15 cellular contexts compared by ENCODE assay signal in genomic region chr2:138275881-138276280, GRCh38.
DNase-seq lines count a peak whose midpoint lies in the region; ATAC-seq and TF ChIP-seq lines count a peak whose summit lies in the region.
"Had no signal": no experiment of that assay in that cellular context is flagged by ENCODE, and none has a peak within 500 bp of the region (broad histone marks: within the 10 kb centered on the region; RNA-seq: fewer than 3 reads in every experiment).

No MANE protein-coding gene starts in this region.

- 31 to 36% methylated on average over 4 of the region's 4 CpGs for WGBS in transverse colon (ENCODE audit: low coverage in 1 of 2), 2 donors

- TF ChIP-seq POLR2A in breast epithelium (IDR thresholded peaks at IDR 0.05) (no peak), transverse colon (IDR thresholded peaks at IDR 0.05) (no peak)

- H3K9ac ChIP-seq in iPS-20b (ENCODE audit: low read depth, low read length), result 0 out of 2 replicates have a peak overlapping the region, but pooled peaks have one; percentile 14

- H3K27me3 ChIP-seq in breast epithelium (no peaks in the 10 kb centered on the region), iPS-20b (ENCODE audit: insufficient read depth, low read length) (no peaks in the 10 kb centered on the region), transverse colon (no peaks in the 10 kb centered on the region)

- no peak for TF ChIP-seq EP300 in transverse colon (IDR thresholded peaks at IDR 0.05; ENCODE audit: low read depth)

- POLR2A ChIA-PET in MCF 10A (lab: Yijun Ruan, JAX), result interaction anchor here (0.5 to 1.3 kb wide), 2 partner anchors 13 to 157 kb away, joined by 3 to 4 read pairs; no protein-coding TSS in a partner anchor

- intact Hi-C loops in MCF 10A (cut with micrococcal nuclease), result no loop called here
- intact Hi-C loops in breast epithelium (cut with DNase I; ENCODE audit: low total_unique reads), result no loop called here
- intact Hi-C loops in transverse colon (cut with DNase I; ENCODE audit: low total_unique reads), result no loop called here

- H3K36me3 ChIP-seq in breast epithelium (no peaks in the 10 kb centered on the region), iPS-20b (ENCODE audit: insufficient read depth, low read depth, low read length) (no peaks in the 10 kb centered on the region), transverse colon (no peaks in the 10 kb centered on the region)
- H3K36me3 ChIP-seq: WERI-Rb-1 had no signal

- H3K27ac ChIP-seq in breast epithelium (no peak overlapping the region), iPS-20b (ENCODE audit: low read length) (peak overlapping the region; percentile 59), transverse colon (peak overlapping the region; percentile 76 to 80 (median 79))
- H3K27ac ChIP-seq: WERI-Rb-1 had no signal

- ATAC-seq in GM21360 (IDR thresholded peaks at IDR 0.05; ENCODE audit: unreplicated experiment), result no peak
- ATAC-seq: HCT116 had no signal

- no peak overlapping the region for H3K4me3 ChIP-seq in breast epithelium
- H3K4me3 ChIP-seq in iPS-20b (ENCODE audit: low read length), result no peak overlapping the region
- H3K4me3 ChIP-seq in transverse colon, result peak overlapping the region in 1 of 4 donors; percentile 3

- CTCF ChIA-PET in MCF 10A (lab: Yijun Ruan, JAX), result interaction anchor here (0.6 to 1.3 kb wide), 5 partner anchors 9 to 327 kb away, joined by 3 to 5 read pairs (median 3); no protein-coding TSS in a partner anchor

- BruUV-seq in MCF 10A (replicated peaks; lab: Mats Ljungman, UMichigan), result no TSS peak

- peak overlapping the region; percentile 75 for H3K27ac Mint-ChIP-seq in MCF 10A (ENCODE audit: low read depth, unreplicated experiment)
- no peak overlapping the region for H3K27ac Mint-ChIP-seq in immature natural killer cell
- H3K27ac Mint-ChIP-seq: B cell had no signal

- no peak for TF ChIP-seq CTCF in MCF 10A (IDR thresholded peaks at IDR 0.05; ENCODE audit: unreplicated experiment)
- TF ChIP-seq CTCF in breast epithelium (IDR thresholded peaks at IDR 0.05), result no peak
- no peak for TF ChIP-seq CTCF in transverse colon (IDR thresholded peaks at IDR 0.05)

- H3K9me3 ChIP-seq in breast epithelium (no peaks in the 10 kb centered on the region), iPS-20b (ENCODE audit: insufficient read depth, low read depth, low read length) (no peaks in the 10 kb centered on the region; the same call in 1 of the 2 replicates), transverse colon (no peaks in the 10 kb centered on the region)

- peaks cover 10% of the 10 kb centered on the region for H3K9me3 Mint-ChIP-seq in MCF 10A (ENCODE audit: unreplicated experiment)
- H3K9me3 Mint-ChIP-seq in immature natural killer cell, result peaks cover 9 to 34% (median 13%) of the 10 kb centered on the region in 6 donors

- DNase-seq in MCF 10A (ENCODE audit: unreplicated experiment) (peak; percentile 11), breast epithelium (ENCODE audit: low spot score in 2 of 2) (no peak), RPMI7951 (ENCODE audit: low read depth) (peak; percentile 8), transverse colon (no peak), immature natural killer cell (no peak), NCI-H2171 (lab: John Stamatoyannopoulos, UW) (no peak)
- DNase-seq: activated T-cell treated with anti-CD3 and anti-CD28 coated beads, Interleukin-2, amount 50 U/mL, for 48 hours; central memory CD4-positive, alpha-beta T cell; foreskin melanocyte; midbrain had no signal

- H3K4me1 ChIP-seq in breast epithelium (no peaks in the 10 kb centered on the region), iPS-20b (ENCODE audit: insufficient read depth, low read length) (peaks cover 26% of the 10 kb centered on the region), transverse colon (peaks cover 4 to 35% (median 21%) of the 10 kb centered on the region in 4 donors)

- H3K4me3 Mint-ChIP-seq in MCF 10A (ENCODE audit: unreplicated experiment) (no peak overlapping the region), immature natural killer cell (no peak overlapping the region)
- H3K4me3 Mint-ChIP-seq: B cell had no signal

- in situ Hi-C loops in transverse colon (cut with MboI; ENCODE audit: low pct_ligation_motif_present in 1 of 4, low pct_unique_long_range_greater_than_20kb in 1 of 4, low sequenced_read_pairs in 3 of 4), result no loop called here

- H3K36me3 Mint-ChIP-seq in MCF 10A (ENCODE audit: insufficient read depth, unreplicated experiment) (peaks cover 6% of the 10 kb centered on the region), immature natural killer cell (no peaks in the 10 kb centered on the region)

- no peaks in the 10 kb centered on the region for H3K27me3 Mint-ChIP-seq in MCF 10A (ENCODE audit: insufficient read depth, unreplicated experiment)
- no peaks in the 10 kb centered on the region for H3K27me3 Mint-ChIP-seq in immature natural killer cell (ENCODE audit: low read depth in 3 of 3)
- H3K27me3 Mint-ChIP-seq: B cell had no signal

- peaks cover 26% of the 10 kb centered on the region for H3K4me1 Mint-ChIP-seq in MCF 10A (ENCODE audit: insufficient read depth, unreplicated experiment)
- H3K4me1 Mint-ChIP-seq in immature natural killer cell, result no peaks in the 10 kb centered on the region
- H3K4me1 Mint-ChIP-seq: B cell had no signal

Comparison
In these comparisons a context has a peak if more than half of its experiments do, and no peak if none do; other contexts are left out.
1. DNase-seq: peak in MCF 10A (single experiment) and RPMI7951 (single experiment); none in breast epithelium (0 of 2), transverse colon (single experiment), immature natural killer cell (0 of 3) and NCI-H2171 (single experiment).
2. H3K27ac ChIP-seq: peak in iPS-20b (single experiment) and transverse colon (4 of 4); none in breast epithelium (0 of 2).